ENCODE assay signal across 25 cellular contexts in genomic region chr5:102922111-102922510, GRCh38.
"Had no signal": no experiment of that assay in that cellular context is flagged by ENCODE, and none has a peak within 500 bp of the region (broad histone marks: within the 10 kb centered on the region; RNA-seq: fewer than 3 reads in every experiment).

No MANE protein-coding gene starts in this region.

- H3K27ac ChIP-seq: breast epithelium had no signal

- H3K4me1 ChIP-seq: breast epithelium had no signal

- H3K4me3 ChIP-seq: breast epithelium had no signal

- DNase-seq: activated CD4-positive, alpha-beta memory T cell treated with anti-CD3 and anti-CD28 coated beads for 36 hours; activated CD4-positive, alpha-beta T cell treated with anti-CD3 and anti-CD28 coated beads, Interleukin-2, amount 10 ng/mL, durations not matched to agents 7 days and 5 days; activated CD4-positive, CD25-positive, alpha-beta regulatory T cell; activated CD8-positive, alpha-beta memory T cell treated with anti-CD3 and anti-CD28 coated beads for 24 hours; activated gamma-delta T cell treated with Interleukin-2 at 50 U/mL for 16 hours; activated naive CD4-positive, alpha-beta T cell treated with anti-CD3 and anti-CD28 coated beads, Interleukin-2, amount 50 U/mL, for 16 hours; activated naive CD8-positive, alpha-beta T cell treated with anti-CD3 and anti-CD28 coated beads, Interleukin-2, amount 10 ng/mL, durations not matched to agents 7 days and 5 days; activated T-cell treated with anti-CD3 and anti-CD28 coated beads, Interleukin-2, amount 50 U/mL, for 72 hours; aorta; caudate nucleus; Karpas-422; NCI-H1105 treated with DMSO at 0.1 percent for 48 hours; NCI-H1436 treated with DMSO at 0.1 percent for 48 hours; NCI-H187; NCI-H2081; NCI-H510A treated with DMSO at 0.1 percent for 48 hours; NCI-H69; NK-92 treated with Interleukin-12 subunit alpha and Interleukin-12 subunit beta, amount 100 ng/mL, for 24 hours; SHP77; T-cell; T-helper 2 cell; T1000 had no signal

- H3K36me3 Mint-ChIP-seq: activated naive CD8-positive, alpha-beta T cell treated with anti-CD3 and anti-CD28 coated beads, Interleukin-2, amount 10 ng/mL, durations not matched to agents 7 days and 5 days had no signal

- H3K27me3 ChIP-seq: breast epithelium had no signal

- H3K36me3 ChIP-seq: breast epithelium had no signal

- H3K27me3 Mint-ChIP-seq: activated CD4-positive, alpha-beta memory T cell treated with anti-CD3 and anti-CD28 coated beads for 36 hours; activated CD4-positive, alpha-beta T cell treated with anti-CD3 and anti-CD28 coated beads, Interleukin-2, amount 10 ng/mL, durations not matched to agents 7 days and 5 days; activated naive CD8-positive, alpha-beta T cell treated with anti-CD3 and anti-CD28 coated beads, Interleukin-2, amount 10 ng/mL, durations not matched to agents 7 days and 5 days; T-cell had no signal

- H3K9me3 Mint-ChIP-seq: activated CD4-positive, alpha-beta memory T cell treated with anti-CD3 and anti-CD28 coated beads for 36 hours; activated CD4-positive, alpha-beta T cell treated with anti-CD3 and anti-CD28 coated beads, Interleukin-2, amount 10 ng/mL, durations not matched to agents 7 days and 5 days; activated naive CD8-positive, alpha-beta T cell treated with anti-CD3 and anti-CD28 coated beads, Interleukin-2, amount 10 ng/mL, durations not matched to agents 7 days and 5 days; activated T-cell treated with anti-CD3 and anti-CD28 coated beads, Interleukin-2, amount 50 U/mL, for 72 hours; activated T-helper 2 cell treated with anti-CD3 and anti-CD28 coated beads, Interferon-gamma antibody, Interleukin-2, Interleukin-4, amounts not matched to agents 10 μg/mL and 5 μg/mL and 100 μg/mL, durations not matched to agents 14 hours and 24 hours and 36 hours; T-cell had no signal

- H3K4me3 Mint-ChIP-seq: activated CD4-positive, alpha-beta memory T cell treated with anti-CD3 and anti-CD28 coated beads for 36 hours; activated CD4-positive, alpha-beta T cell treated with anti-CD3 and anti-CD28 coated beads, Interleukin-2, amount 10 ng/mL, durations not matched to agents 7 days and 5 days; activated naive CD8-positive, alpha-beta T cell treated with anti-CD3 and anti-CD28 coated beads, Interleukin-2, amount 10 ng/mL, durations not matched to agents 7 days and 5 days; activated T-cell treated with anti-CD3 and anti-CD28 coated beads, Interleukin-2, amount 50 U/mL, for 72 hours; T-cell had no signal

- H3K9me3 ChIP-seq: breast epithelium had no signal

- ATAC-seq: activated T-cell treated with anti-CD3 and anti-CD28 coated beads, Interleukin-2, amount 50 U/mL, for 72 hours; T-cell had no signal

- H3K4me1 Mint-ChIP-seq: activated CD4-positive, alpha-beta T cell treated with anti-CD3 and anti-CD28 coated beads, Interleukin-2, amount 10 ng/mL, durations not matched to agents 7 days and 5 days; activated naive CD8-positive, alpha-beta T cell treated with anti-CD3 and anti-CD28 coated beads, Interleukin-2, amount 10 ng/mL, durations not matched to agents 7 days and 5 days; T-cell had no signal

- H3K27ac Mint-ChIP-seq: activated CD4-positive, alpha-beta memory T cell treated with anti-CD3 and anti-CD28 coated beads for 36 hours; activated CD4-positive, alpha-beta T cell treated with anti-CD3 and anti-CD28 coated beads, Interleukin-2, amount 10 ng/mL, durations not matched to agents 7 days and 5 days; activated naive CD8-positive, alpha-beta T cell treated with anti-CD3 and anti-CD28 coated beads, Interleukin-2, amount 10 ng/mL, durations not matched to agents 7 days and 5 days; activated T-cell treated with anti-CD3 and anti-CD28 coated beads, Interleukin-2, amount 50 U/mL, for 72 hours; activated T-helper 2 cell treated with anti-CD3 and anti-CD28 coated beads, Interferon-gamma antibody, Interleukin-2, Interleukin-4, amounts not matched to agents 10 μg/mL and 5 μg/mL and 100 μg/mL, durations not matched to agents 14 hours and 24 hours and 36 hours; T-cell had no signal

- FAIRE-seq: TTC549 had no signal
